2 cellular contexts compared by ENCODE assay signal in the genomic region with DNA sequence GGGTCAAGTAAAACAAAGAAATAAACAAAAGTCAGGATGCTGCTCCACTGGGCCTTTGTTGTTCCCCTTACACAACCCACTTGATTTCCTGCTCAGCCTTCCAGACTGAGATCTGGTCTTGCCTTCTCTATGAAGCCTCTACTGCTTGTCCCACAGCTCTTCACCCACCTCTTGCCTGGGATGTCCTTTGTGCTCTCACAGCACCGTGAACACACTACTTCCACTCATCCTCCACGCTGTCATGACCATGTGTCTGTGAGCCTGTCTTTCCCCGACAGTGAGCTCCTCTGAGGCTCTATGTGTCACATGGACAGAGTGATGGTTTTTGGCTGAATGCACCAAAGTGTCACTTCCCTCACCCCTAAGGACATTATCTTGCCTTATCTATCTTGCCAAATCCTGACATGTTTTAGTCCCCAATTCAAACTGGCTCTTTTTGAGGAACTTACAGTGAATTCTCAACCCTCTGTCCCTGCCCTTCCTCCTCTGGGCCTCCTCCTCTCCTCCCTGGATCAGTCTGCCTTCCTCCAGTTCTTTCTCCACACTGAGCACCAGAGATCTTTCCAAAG.
TF ChIP-seq lines count a peak whose summit lies in the region.

No MANE protein-coding gene starts in this region.

TF ChIP-seq in PFSK-1, 5 proteins besides CTCF, POLR2A, EP300 and RAD21:
- no peak for TF ChIP-seq TAF1 (IDR thresholded peaks at IDR 0.05; ENCODE audit: borderline replicate concordance, insufficient read depth, low read length)
- TF ChIP-seq, protein P1, sequence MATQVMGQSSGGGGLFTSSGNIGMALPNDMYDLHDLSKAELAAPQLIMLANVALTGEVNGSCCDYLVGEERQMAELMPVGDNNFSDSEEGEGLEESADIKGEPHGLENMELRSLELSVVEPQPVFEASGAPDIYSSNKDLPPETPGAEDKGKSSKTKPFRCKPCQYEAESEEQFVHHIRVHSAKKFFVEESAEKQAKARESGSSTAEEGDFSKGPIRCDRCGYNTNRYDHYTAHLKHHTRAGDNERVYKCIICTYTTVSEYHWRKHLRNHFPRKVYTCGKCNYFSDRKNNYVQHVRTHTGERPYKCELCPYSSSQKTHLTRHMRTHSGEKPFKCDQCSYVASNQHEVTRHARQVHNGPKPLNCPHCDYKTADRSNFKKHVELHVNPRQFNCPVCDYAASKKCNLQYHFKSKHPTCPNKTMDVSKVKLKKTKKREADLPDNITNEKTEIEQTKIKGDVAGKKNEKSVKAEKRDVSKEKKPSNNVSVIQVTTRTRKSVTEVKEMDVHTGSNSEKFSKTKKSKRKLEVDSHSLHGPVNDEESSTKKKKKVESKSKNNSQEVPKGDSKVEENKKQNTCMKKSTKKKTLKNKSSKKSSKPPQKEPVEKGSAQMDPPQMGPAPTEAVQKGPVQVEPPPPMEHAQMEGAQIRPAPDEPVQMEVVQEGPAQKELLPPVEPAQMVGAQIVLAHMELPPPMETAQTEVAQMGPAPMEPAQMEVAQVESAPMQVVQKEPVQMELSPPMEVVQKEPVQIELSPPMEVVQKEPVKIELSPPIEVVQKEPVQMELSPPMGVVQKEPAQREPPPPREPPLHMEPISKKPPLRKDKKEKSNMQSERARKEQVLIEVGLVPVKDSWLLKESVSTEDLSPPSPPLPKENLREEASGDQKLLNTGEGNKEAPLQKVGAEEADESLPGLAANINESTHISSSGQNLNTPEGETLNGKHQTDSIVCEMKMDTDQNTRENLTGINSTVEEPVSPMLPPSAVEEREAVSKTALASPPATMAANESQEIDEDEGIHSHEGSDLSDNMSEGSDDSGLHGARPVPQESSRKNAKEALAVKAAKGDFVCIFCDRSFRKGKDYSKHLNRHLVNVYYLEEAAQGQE (IDR thresholded peaks at IDR 0.05; ENCODE audit: insufficient read depth in 1 of 2, low read depth in 2 of 2, low read length in 2 of 2): no peak
- peak; percentile 29; the same call in 1 of the 2 replicates for TF ChIP-seq POLR2AphosphoS5 (IDR thresholded peaks at IDR 0.05; ENCODE audit: low read depth, low read length)
- TF ChIP-seq SIN3A (IDR thresholded peaks at IDR 0.05; ENCODE audit: borderline replicate concordance, insufficient read depth, low read length): no peak
- TF ChIP-seq FOXP2 (optimal IDR thresholded peaks at IDR 0.05; ENCODE audit: borderline replicate concordance, extremely low read depth, extremely low read length, insufficient read depth): no peak

TF ChIP-seq in H1, 55 proteins besides CTCF, POLR2A, EP300 and RAD21:
- TF ChIP-seq KDM5A (IDR thresholded peaks at IDR 0.05; ENCODE audit: low read length) (no peak), POLR2AphosphoS5 (IDR thresholded peaks at IDR 0.05; ENCODE audit: low read depth, low read length) (peak; percentile 60; the same call in 1 of the 2 replicates)
